Comparison of ENCODE assay signal across 29 cellular contexts in the genomic region with DNA sequence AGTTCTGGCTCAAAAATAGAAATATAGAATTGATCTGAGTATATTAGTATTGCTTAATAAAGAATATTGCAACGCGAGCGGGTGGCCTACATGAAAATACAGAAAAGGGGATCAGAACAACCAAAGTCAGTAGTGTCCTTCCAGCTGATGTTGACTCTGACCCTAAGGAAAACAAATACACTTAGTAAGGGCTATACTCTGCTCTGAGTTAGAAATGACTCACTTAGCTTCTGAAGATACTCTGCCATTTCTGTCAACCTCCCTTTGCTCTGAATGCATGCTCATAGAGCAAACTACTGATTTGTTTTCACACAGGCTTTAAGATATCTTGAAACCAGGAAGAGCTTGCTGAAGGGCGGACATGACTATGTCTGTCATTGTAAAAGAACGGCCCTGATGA. TPM values are rescaled to one million over a fixed set of nuclear protein-coding genes. Genes with fewer than 3 reads are reported as not detected.
DNase-seq lines count a peak whose midpoint lies in the region; ATAC-seq, FAIRE-seq and TF ChIP-seq lines count a peak whose summit lies in the region.
"Had no signal": no experiment of that assay in that cellular context is flagged by ENCODE, and none has a peak within 500 bp of the region (broad histone marks: within the 10 kb centered on the region; RNA-seq: fewer than 3 reads in every experiment).

No MANE protein-coding gene starts in this region.

- H3K27me3 Mint-ChIP-seq in GM23338 (ENCODE audit: insufficient read depth, low read depth, poor library complexity): no peaks in the 10 kb centered on the region
- peaks cover 13% of the 10 kb centered on the region for H3K27me3 Mint-ChIP-seq in chondrocyte (ENCODE audit: low read depth)

- no peak overlapping the region for H3K4me2 ChIP-seq in GM23338
- no peak overlapping the region for H3K4me2 ChIP-seq in PC-3 (ENCODE audit: low read length)
- H3K4me2 ChIP-seq in K562 (ENCODE audit: insufficient read depth, low read length): no peak overlapping the region
- H3K4me2 ChIP-seq: BLaER1 had no signal

- no peak overlapping the region for H3K9ac ChIP-seq in PC-3 (ENCODE audit: low read length)
- no peak overlapping the region for H3K9ac ChIP-seq in K562 (ENCODE audit: insufficient read depth in 1 of 2, low read depth in 2 of 2, low read length in 2 of 2)
- H3K9ac ChIP-seq: BLaER1 had no signal

- H3K27me3 ChIP-seq in GM23338 (ENCODE audit: insufficient read depth): no peaks in the 10 kb centered on the region
- 0 out of 2 replicates have a peak, but pooled peaks cover under 1% of the 10 kb centered on the region for H3K27me3 ChIP-seq in PC-3 (ENCODE audit: low read length)
- no peaks in the 10 kb centered on the region for H3K27me3 ChIP-seq in K562 (ENCODE audit: control insufficient read depth in 2 of 2, insufficient read depth in 2 of 2, low read length in 2 of 2)
- H3K27me3 ChIP-seq: BE2C, BLaER1 had no signal

- ATAC-seq in GM23338 (no peak), PC-3 (peak; percentile 51), K562 (no peak), HG03571 (IDR thresholded peaks at IDR 0.05; ENCODE audit: unreplicated experiment) (no peak)
- ATAC-seq: GM12878 had no signal

- FAIRE-seq in K562 (lab: Jason Lieb, UNC): no peak
- FAIRE-seq: A204.1, GM12878, GM19239 had no signal

- H3F3A ChIP-seq in GM23338 (replicated peaks; ENCODE audit: low read depth) (no peaks in the 10 kb centered on the region), PC-3 (ENCODE audit: low read length, unreplicated experiment) (no peaks in the 10 kb centered on the region)

- H3K9me1 ChIP-seq in K562 (ENCODE audit: control insufficient read depth, insufficient read depth, low read length): no peaks in the 10 kb centered on the region

- H4K20me1 ChIP-seq in GM23338 (replicated peaks; ENCODE audit: insufficient read depth) (no peaks in the 10 kb centered on the region), PC-3 (ENCODE audit: low read length) (no peaks in the 10 kb centered on the region), K562 (replicated peaks; ENCODE audit: control insufficient read depth, insufficient read depth, low read length) (no peaks in the 10 kb centered on the region)
- H4K20me1 ChIP-seq: BLaER1 had no signal

- no peak overlapping the region for H3K27ac ChIP-seq in GM23338 (ENCODE audit: low read depth)
- no peak overlapping the region for H3K27ac ChIP-seq in PC-3 (ENCODE audit: low read length)
- H3K27ac ChIP-seq in K562 (ENCODE audit: extremely low read depth, low read depth, low read length): no peak overlapping the region
- H3K27ac ChIP-seq: BLaER1 had no signal

- H3K4me1 ChIP-seq in GM23338 (ENCODE audit: insufficient read depth): peaks cover 17% of the 10 kb centered on the region
- no peaks in the 10 kb centered on the region for H3K4me1 ChIP-seq in PC-3 (ENCODE audit: insufficient read depth, low read length)
- peaks cover 3 to 9% of the 10 kb centered on the region in 2 experiments; a peak in 3 of 5 replicates for H3K4me1 ChIP-seq in K562 (replicated peaks in 1 of 2; ENCODE audit: control insufficient read depth in 2 of 2, insufficient read depth in 2 of 2, low read length in 2 of 2)
- H3K4me1 ChIP-seq: BE2C, BLaER1 had no signal

- in situ Hi-C loops in K562 (cut with MboI): no loop called here

- H3K4me3 ChIP-seq in GM23338: no peak overlapping the region
- H3K4me3 ChIP-seq in PC-3 (ENCODE audit: low read length): no peak overlapping the region
- no peak overlapping the region for H3K4me3 ChIP-seq in K562
- H3K4me3 ChIP-seq in epithelial cell of esophagus (ENCODE audit: low read length): no peak overlapping the region
- H3K4me3 ChIP-seq: BLaER1, GM12878 had no signal

- no peaks in the 10 kb centered on the region for H3K9me3 ChIP-seq in PC-3 (ENCODE audit: low read length)
- H3K9me3 ChIP-seq in K562 (replicated peaks; ENCODE audit: control insufficient read depth, insufficient read depth, low read depth, low read length): no peaks in the 10 kb centered on the region
- H3K9me3 ChIP-seq: BE2C, BLaER1 had no signal

- POLR2A ChIA-PET in PC-3 (lab: Charles Lee; ENCODE audit: unreplicated experiment): no interaction called here
- POLR2A ChIA-PET in K562 (lab: Yijun Ruan, JAX): interaction anchor here (1.0 kb wide), 1 partner anchor 11 kb away, joined by 3 read pairs; no protein-coding TSS in a partner anchor

- peaks cover 15% of the 10 kb centered on the region; the same call in 1 of the 2 replicates for H3K9me2 ChIP-seq in GM23338 (ENCODE audit: insufficient read depth)
- H3K9me2 ChIP-seq in PC-3 (replicated peaks; ENCODE audit: low read length): no peaks in the 10 kb centered on the region

- H3K4me3 Mint-ChIP-seq in GM23338: no peak overlapping the region
- H3K4me3 Mint-ChIP-seq in chondrocyte (ENCODE audit: unreplicated experiment): no peak overlapping the region
- H3K4me3 Mint-ChIP-seq: CD4-positive, alpha-beta memory T cell; CD4-positive, CD25-positive, alpha-beta regulatory T cell; CD8-positive, alpha-beta memory T cell had no signal

- no peak for DNase-seq in GM23338 (ENCODE audit: low spot score)
- peak; percentile 27 for DNase-seq in PC-3
- DNase-seq in K562 (ENCODE audit: extremely low read depth in 1 of 4, low spot score in 3 of 4): no peak
- DNase-seq in epithelial cell of esophagus (ENCODE audit: low read depth): peak; percentile 10
- DNase-seq in chondrocyte (ENCODE audit: low spot score): no peak
- no peak for DNase-seq in NK-92 treated with Interleukin-12 subunit alpha and Interleukin-12 subunit beta, amount 100 ng/mL, for 24 hours (lab: John Stamatoyannopoulos, UW)
- DNase-seq: 8988T; ACHN; BE2C; C1 segment of cervical spinal cord; CD4-positive, alpha-beta memory T cell; CD4-positive, CD25-positive, alpha-beta regulatory T cell; CD8-positive, alpha-beta memory T cell; COR-L47; DMS 273 treated with DMSO at 0.1 percent for 48 hours; DMS153; DMS79; DND-41; EL; GDM1 had no signal

- CTCF ChIA-PET in PC-3 (lab: Charles Lee): no interaction called here
- CTCF ChIA-PET in K562 (lab: Yijun Ruan, JAX; ENCODE audit: low intra/inter-chr PET ratio): interaction anchor here (0.5 kb wide), 1 partner anchor 22 kb away, joined by 4 read pairs; no protein-coding TSS in a partner anchor

- BruUV-seq in PC-3 (replicated peaks; lab: Mats Ljungman, UMichigan) (no TSS peak), K562 (replicated peaks; lab: Mats Ljungman, UMichigan) (no TSS peak)

- H3K9me3 Mint-ChIP-seq in GM23338 (no peaks in the 10 kb centered on the region; the same call in 1 of the 3 replicates), chondrocyte (ENCODE audit: low read depth) (no peaks in the 10 kb centered on the region)

- H3K27ac Mint-ChIP-seq in GM23338: no peak overlapping the region
- H3K27ac Mint-ChIP-seq in chondrocyte (ENCODE audit: unreplicated experiment): no peak overlapping the region
- H3K27ac Mint-ChIP-seq: CD4-positive, alpha-beta memory T cell; CD4-positive, CD25-positive, alpha-beta regulatory T cell; CD8-positive, alpha-beta memory T cell had no signal

- no peak for TF ChIP-seq RAD21 in K562 (CRISPR knock-in tag; conservative IDR thresholded peaks at IDR 0.05 in 1 of 2, IDR thresholded peaks at IDR 0.05 in 1 of 2)

- intact Hi-C loops in PC-3 (cut with micrococcal nuclease) (no loop called here), K562 (cut with micrococcal nuclease) (no loop called here)

- peaks cover 22% of the 10 kb centered on the region for H3K4me1 Mint-ChIP-seq in GM23338
- H3K4me1 Mint-ChIP-seq in chondrocyte (ENCODE audit: low read depth): no peaks in the 10 kb centered on the region
- H3K4me1 Mint-ChIP-seq: CD14-positive monocyte; CD4-positive, alpha-beta memory T cell; CD4-positive, CD25-positive, alpha-beta regulatory T cell; CD8-positive, alpha-beta memory T cell had no signal

- no peak for TF ChIP-seq POLR2A in K562 (conservative IDR thresholded peaks at IDR 0.05)

- TF ChIP-seq CTCF in GM23338 (conservative IDR thresholded peaks at IDR 0.05; ENCODE audit: low read depth in 2 of 2) (no peak), PC-3 (conservative IDR thresholded peaks at IDR 0.05; ENCODE audit: low read depth, low read length) (no peak), K562 (IDR thresholded peaks at IDR 0.05 in 2 of 3, conservative IDR thresholded peaks at IDR 0.05 in 1 of 3; ENCODE audit: insufficient read depth in 2 of 3, low read depth in 1 of 3, low read length in 3 of 3) (no peak), epithelial cell of esophagus (IDR thresholded peaks at IDR 0.05; ENCODE audit: insufficient read depth, low read depth, low read length, missing control alignments) (no peak), chondrocyte (IDR thresholded peaks at IDR 0.05) (no peak)

- H3K36me3 Mint-ChIP-seq in GM23338 (ENCODE audit: low read depth) (no peaks in the 10 kb centered on the region; the same call in 2 of the 3 replicates), chondrocyte (ENCODE audit: low read depth) (no peaks in the 10 kb centered on the region)
- H3K36me3 Mint-ChIP-seq: CD14-positive monocyte; CD4-positive, alpha-beta memory T cell; CD4-positive, CD25-positive, alpha-beta regulatory T cell; CD8-positive, alpha-beta memory T cell had no signal

- H3K36me3 ChIP-seq in GM23338 (ENCODE audit: insufficient read depth): no peaks in the 10 kb centered on the region
- no peaks in the 10 kb centered on the region for H3K36me3 ChIP-seq in PC-3 (ENCODE audit: low read depth, low read length)
- H3K36me3 ChIP-seq in K562 (ENCODE audit: control insufficient read depth, insufficient read depth, low read length): no peaks in the 10 kb centered on the region
- H3K36me3 ChIP-seq: BE2C, BLaER1 had no signal

- TF ChIP-seq EP300 in K562 (IDR thresholded peaks at IDR 0.05; ENCODE audit: low read length): no peak

- no peaks in the 10 kb centered on the region for H3K79me2 ChIP-seq in GM23338 (replicated peaks; ENCODE audit: insufficient read depth)
- H3K79me2 ChIP-seq in PC-3 (ENCODE audit: low read length): no peaks in the 10 kb centered on the region
- H3K79me2 ChIP-seq in K562 (ENCODE audit: control insufficient read depth, insufficient read depth, low read length): no peaks in the 10 kb centered on the region

- H2AFZ ChIP-seq in GM23338 (peak overlapping the region; percentile 76; the same call in 1 of the 2 replicates), PC-3 (ENCODE audit: low read length) (no peak overlapping the region), K562 (ENCODE audit: low read depth, low read length) (peak overlapping the region; percentile 49; the same call in 1 of the 2 replicates)

- 85% methylated on average over 5 of the region's 5 CpGs for WGBS in K562 (ENCODE audit: insufficient coverage, low coverage, missing lambda C conversion rate)

RNA-seq across cellular contexts. Expression of a gene that starts 22.6 kb away (rescaled TPM):
- total RNA-seq in GM23338 (2014; rRNA removed; shearing (Covaris generic)): 40.2 and 47.5 TPM in 2 replicates
- polyA plus RNA-seq in GM23338 (2016; fragmentation: Nextera tagmentation; extraction: Ambion mirVana) (96.3 and 102 TPM in 2 replicates), K562 (2011; rRNA removed) (370 and 846 TPM in 2 replicates), K562 (2014; fragmentation: Illumina TruSeq; extraction: Trizol) (277 and 298 TPM in 2 replicates), K562 (2014; fragmentation: Nextera tagmentation; extraction: Ambion mirVana) (100 to 1,000 TPM in 1 of 2 experiments, 10 to 100 TPM in 1; 73.8 to 122 TPM), K562 (2014; rRNA removed) (651 and 703 TPM in 2 replicates)
- total RNA-seq in PC-3 (2014; rRNA removed) (28.5 and 40.2 TPM in 2 replicates), K562 (2014; rRNA removed) (729 and 858 TPM in 2 replicates), K562 (2014; rRNA removed; fragmentation: Illumina TruSeq; extraction: Trizol) (572 and 588 TPM in 2 replicates), K562 (2015; rRNA removed; fragmentation: Illumina TruSeq; extraction: Trizol) (669 and 688 TPM in 2 replicates), K562 (2021) (599 and 701 TPM in 2 replicates), chondrocyte (0.80 to 1.5 TPM in 2 of 3 replicates, not detected in the other)
- total RNA-seq in K562 (2011; cell fraction: chromatin; rRNA removed; ENCODE audit: low replicate concordance): 223 and 382 TPM in 2 replicates
- total RNA-seq in K562 (2011; cell fraction: nucleolus; rRNA removed): 406 and 459 TPM in 2 replicates
- 370 and 443 TPM in 2 replicates for total RNA-seq in K562 (2011; cell fraction: nucleoplasm; rRNA removed)
- polyA plus RNA-seq in K562 (2011; cell fraction: cytosol; rRNA removed): 421 and 1,101 TPM in 2 replicates
- polyA plus RNA-seq in K562 (2011; cell fraction: nucleus; rRNA removed): 101 and 161 TPM in 2 replicates
- polyA plus RNA-seq in K562 (2012): 641 and 718 TPM in 2 replicates
- 154 and 306 TPM in 2 replicates for polyA minus RNA-seq in K562 (2011; rRNA and poly(A)+ RNA removed)
- polyA minus RNA-seq in K562 (2011; cell fraction: cytosol; rRNA and poly(A)+ RNA removed): 156 and 358 TPM in 2 replicates
- 48.4 and 107 TPM in 2 replicates for polyA minus RNA-seq in K562 (2011; cell fraction: nucleus; rRNA and poly(A)+ RNA removed)
- total RNA-seq: A673; CD4-positive, alpha-beta memory T cell; CD4-positive, CD25-positive, alpha-beta regulatory T cell; CD8-positive, alpha-beta memory T cell; G401; GM12878 had no signal
- polyA plus RNA-seq: AG04450, CD14-positive monocyte had no signal

Comparison
In these comparisons a context has a peak if more than half of its experiments do, and no peak if none do; other contexts are left out.
1. DNase-seq: peak in PC-3 (single experiment) and epithelial cell of esophagus (single experiment); none in GM23338 (single experiment), K562 (0 of 4), chondrocyte (single experiment) and NK-92 treated with Interleukin-12 subunit alpha and Interleukin-12 subunit beta, amount 100 ng/mL, for 24 hours (single experiment).
2. RNA of a gene that starts 22.6 kb away (total RNA-seq): 223 to 858 TPM in K562, 40.2 to 47.5 TPM in GM23338 and 28.5 to 40.2 TPM in PC-3; 0.80 to 1.5 TPM in chondrocyte; every median in the first group is over 10 times any median in the second.